8 cellular contexts compared by ENCODE assay signal in the genomic region with DNA sequence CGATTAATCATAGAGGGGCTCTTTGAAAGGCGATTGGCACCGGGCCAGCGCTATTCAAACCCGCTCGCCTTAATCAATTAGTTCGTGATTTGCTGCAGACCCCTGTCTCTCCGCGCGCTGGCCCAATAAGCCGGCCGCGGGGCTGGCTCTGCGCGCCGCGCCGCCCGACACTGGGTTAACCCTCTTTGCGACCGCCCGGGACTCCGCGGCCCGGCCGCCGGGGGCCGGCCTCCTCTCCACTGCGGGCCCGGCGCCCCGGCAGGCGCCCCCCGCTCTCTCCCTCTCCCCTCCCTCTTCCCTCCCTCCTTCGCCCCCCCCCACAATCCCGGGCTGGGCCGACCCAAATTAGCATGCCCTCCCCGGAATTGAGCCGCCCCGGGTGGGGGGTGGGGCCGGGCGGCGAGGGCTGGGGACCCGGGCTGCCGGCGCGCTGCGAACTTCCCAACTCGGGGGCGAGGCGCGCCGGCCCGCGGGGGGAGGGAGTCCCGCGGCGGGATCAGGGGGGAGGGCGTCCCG. TPM values are rescaled to one million over a fixed set of nuclear protein-coding genes. Genes with fewer than 3 reads are reported as not detected.
DNase-seq lines count a peak whose midpoint lies in the region; ATAC-seq and TF ChIP-seq lines count a peak whose summit lies in the region.

No MANE protein-coding gene starts in this region.

- DNase-seq in DMS 273 (lab: John Stamatoyannopoulos, UW; ENCODE audit: unreplicated experiment): peak; percentile 96
- DNase-seq in NCI-H345 (lab: John Stamatoyannopoulos, UW): peak; percentile 69
- peak; percentile 79 for DNase-seq in fibroblast of gingiva (ENCODE audit: low read depth)
- peak; percentile 76 for DNase-seq in neural crest cell (ENCODE audit: low read depth, low spot score)
- no peak for DNase-seq in activated CD4-positive, alpha-beta T cell treated with anti-CD3 and anti-CD28 coated beads, Interleukin-2, amount 50 U/mL, for 48 hours
- no peak for DNase-seq in mesenteric fat pad (ENCODE audit: low spot score)

- TF ChIP-seq CTCF in neural crest cell (conservative IDR thresholded peaks at IDR 0.05): no peak

- H3K36me3 Mint-ChIP-seq in neural crest cell (ENCODE audit: low read depth): peaks cover 12% of the 10 kb centered on the region

- peaks cover 57% of the 10 kb centered on the region for H3K4me1 Mint-ChIP-seq in neural crest cell

- H3K9me3 Mint-ChIP-seq in neural crest cell: no peaks in the 10 kb centered on the region

- ATAC-seq in HG03571 (IDR thresholded peaks at IDR 0.05; ENCODE audit: unreplicated experiment): no peak
- no peak for ATAC-seq in HG03439 (IDR thresholded peaks at IDR 0.05; ENCODE audit: unreplicated experiment)

- peak overlapping the region; percentile 84 for H3K27ac Mint-ChIP-seq in neural crest cell (ENCODE audit: unreplicated experiment)

- H3K27me3 Mint-ChIP-seq in neural crest cell (ENCODE audit: low read depth): peaks cover 57% of the 10 kb centered on the region

- H3K4me3 Mint-ChIP-seq in neural crest cell: peak overlapping the region; percentile 95

RNA-seq across cellular contexts. Expression of gene SALL1, which starts 0.4 kb away (rescaled TPM):
- total RNA-seq in neural crest cell: 79.4 and 85.7 TPM in 2 replicates
- total RNA-seq in mesenteric fat pad: 0.45 TPM

Comparison
In these comparisons a context has a peak if more than half of its experiments do, and no peak if none do; other contexts are left out.
1. DNase-seq: peak in DMS 273 (single experiment), NCI-H345 (single experiment), fibroblast of gingiva (single experiment) and neural crest cell (single experiment); none in activated CD4-positive, alpha-beta T cell treated with anti-CD3 and anti-CD28 coated beads, Interleukin-2, amount 50 U/mL, for 48 hours (0 of 2) and mesenteric fat pad (single experiment).
2. RNA of gene SALL1, which starts 0.4 kb away (total RNA-seq): 79.4 to 85.7 TPM in neural crest cell; 0.45 TPM in mesenteric fat pad (single experiment); every median in the first group is over 10 times any median in the second.